In the genomic region with DNA sequence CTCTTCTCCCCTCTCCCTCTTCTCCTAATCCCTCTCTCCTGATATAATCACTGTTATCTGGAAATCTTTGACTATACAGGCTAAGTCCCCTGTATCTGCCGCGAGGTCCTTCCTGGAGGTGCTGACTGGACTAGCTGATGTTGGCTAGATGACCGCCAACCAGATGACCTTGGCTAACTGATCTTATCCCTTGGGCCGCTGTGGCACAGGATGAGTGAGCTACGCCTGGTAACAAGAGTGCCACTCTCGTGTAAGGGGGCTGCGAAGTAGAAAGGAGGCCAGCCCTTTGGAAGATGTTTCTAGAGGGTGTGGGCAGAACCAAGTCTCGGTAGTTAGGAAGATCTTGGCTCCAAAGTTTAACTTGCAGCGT, we compare ENCODE assay signal across 8 cellular contexts. TPM values are rescaled to one million over a fixed set of nuclear protein-coding genes. Genes with fewer than 3 reads are reported as not detected.
DNase-seq lines count a peak whose midpoint lies in the region; ATAC-seq, FAIRE-seq and TF ChIP-seq lines count a peak whose summit lies in the region.

No MANE protein-coding gene starts in this region.

- H3K9me3 ChIP-seq in esophagus muscularis mucosa, result peaks cover 0 to 7% (median 0%) of the 10 kb centered on the region in 4 donors
- H3K9me3 ChIP-seq in pancreas, result no peaks in the 10 kb centered on the region

- DNase-seq in activated naive CD4-positive, alpha-beta T cell treated with anti-CD3 and anti-CD28 coated beads for 36 hours, result no peak
- no peak for DNase-seq in activated naive CD4-positive, alpha-beta T cell treated with anti-CD3 and anti-CD28 coated beads, Interleukin-2, amount 50 U/mL, for 16 hours
- DNase-seq in RWPE1 (ENCODE audit: low spot score) (no peak), esophagus muscularis mucosa (ENCODE audit: extremely low spot score) (no peak), pancreas (no peak), germinal center (ENCODE audit: low spot score) (no peak)
- DNase-seq in NK-92 treated with Interleukin-12 subunit alpha and Interleukin-12 subunit beta, amount 100 ng/mL, for 24 hours (lab: John Stamatoyannopoulos, UW), result no peak

- ATAC-seq in HG02973 (IDR thresholded peaks at IDR 0.05; ENCODE audit: unreplicated experiment) (peak; percentile 28), pancreas (peak; percentile 25 to 50 (median 42))

- H3K4me1 Mint-ChIP-seq in activated naive CD4-positive, alpha-beta T cell treated with anti-CD3 and anti-CD28 coated beads for 36 hours (ENCODE audit: low read depth), result peaks cover 31% of the 10 kb centered on the region

- H3K27me3 ChIP-seq in esophagus muscularis mucosa, result no peaks in the 10 kb centered on the region
- no peaks in the 10 kb centered on the region for H3K27me3 ChIP-seq in pancreas

- H3K36me3 ChIP-seq in esophagus muscularis mucosa, result peaks cover 0 to 5% (median 0%) of the 10 kb centered on the region in 4 donors
- no peaks in the 10 kb centered on the region for H3K36me3 ChIP-seq in pancreas

- H3K36me3 Mint-ChIP-seq in activated naive CD4-positive, alpha-beta T cell treated with anti-CD3 and anti-CD28 coated beads for 36 hours (ENCODE audit: low read depth), result peaks cover 25% of the 10 kb centered on the region

- no peaks in the 10 kb centered on the region for H3K27me3 Mint-ChIP-seq in activated naive CD4-positive, alpha-beta T cell treated with anti-CD3 and anti-CD28 coated beads for 36 hours (ENCODE audit: low read depth)

- H3K4me1 ChIP-seq in esophagus muscularis mucosa (peaks cover 14 to 33% (median 23%) of the 10 kb centered on the region in 4 donors), pancreas (peaks cover 0 to 15% (median 10%) of the 10 kb centered on the region in 3 donors)

- CTCF ChIA-PET in activated naive CD4-positive, alpha-beta T cell treated with anti-CD3 and anti-CD28 coated beads for 36 hours (lab: Charles Lee), result no interaction called here
- CTCF ChIA-PET in RWPE1 (lab: Yijun Ruan, JAX), result no interaction called here

- 26% methylated on average over 8 of the region's 9 CpGs for WGBS in esophagus muscularis mucosa
- 1 to 2% methylated on average over 9 of the region's 9 CpGs for WGBS in pancreas, 2 donors

- intact Hi-C loops in activated naive CD4-positive, alpha-beta T cell treated with anti-CD3 and anti-CD28 coated beads for 36 hours (cut with micrococcal nuclease), result loop anchor here (1.0 to 10.0 kb wide), 7 partner anchors 25 to 1580 kb away; a partner anchor contains a TSS
- intact Hi-C loops in esophagus muscularis mucosa (cut with DNase I) (no loop called here), pancreas (cut with DNase I) (no loop called here)

- peak overlapping the region; percentile 85 for H3K27ac ChIP-seq in RWPE1
- peak overlapping the region; percentile 52 to 83 (median 65) for H3K27ac ChIP-seq in esophagus muscularis mucosa (replicated peaks in 1 of 4)
- peak overlapping the region in 2 of 4 donors; percentile 90 to 94 for H3K27ac ChIP-seq in pancreas

- peak overlapping the region; percentile 63 for H3K27ac Mint-ChIP-seq in activated naive CD4-positive, alpha-beta T cell treated with anti-CD3 and anti-CD28 coated beads for 36 hours

- POLR2A ChIA-PET in RWPE1 (lab: Yijun Ruan, JAX; ENCODE audit: low non-redundant PET), result interaction anchor here (0.6 kb wide), 1 partner anchor 736 kb away, joined by 3 read pairs; no protein-coding TSS in a partner anchor

- peaks cover 13% of the 10 kb centered on the region for H3K9me3 Mint-ChIP-seq in activated naive CD4-positive, alpha-beta T cell treated with anti-CD3 and anti-CD28 coated beads for 36 hours

- TF ChIP-seq POLR2A in esophagus muscularis mucosa (IDR thresholded peaks at IDR 0.05; ENCODE audit: low read depth), result no peak

- TF ChIP-seq CTCF in RWPE1 (conservative IDR thresholded peaks at IDR 0.05; ENCODE audit: low read depth) (no peak), esophagus muscularis mucosa (IDR thresholded peaks at IDR 0.05) (no peak), pancreas (IDR thresholded peaks at IDR 0.05) (no peak)

- H3K4me3 ChIP-seq in esophagus muscularis mucosa, result peak overlapping the region; percentile 77 to 92 (median 91)
- peak overlapping the region in 3 of 4 donors; percentile 90 to 95 (median 93) for H3K4me3 ChIP-seq in pancreas

- FAIRE-seq in pancreas (lab: Jason Lieb, UNC), result no peak

- peak overlapping the region; percentile 79 for H3K4me3 Mint-ChIP-seq in activated naive CD4-positive, alpha-beta T cell treated with anti-CD3 and anti-CD28 coated beads for 36 hours

- no peak for TF ChIP-seq EP300 in esophagus muscularis mucosa (IDR thresholded peaks at IDR 0.05)

RNA-seq across cellular contexts. Expression of a gene that starts 0.3 kb away (rescaled TPM):
- total RNA-seq in activated naive CD4-positive, alpha-beta T cell treated with anti-CD3 and anti-CD28 coated beads for 36 hours, result 10 to 100 TPM; 34.1 to 35.1 TPM
- total RNA-seq in esophagus muscularis mucosa (10 to 100 TPM; 20.3 to 29.8 (median 24.8) TPM), pancreas (10 to 100 TPM; 25.7 to 46.7 (median 36.6) TPM)
- polyA plus RNA-seq in pancreas, result 10 to 100 TPM; 17.7 to 19.4 TPM
